In genomic region chr5:80998590-80998979, GRCh38 we compare ENCODE assay signal across 13 cellular contexts. TPM values are rescaled to one million over a fixed set of nuclear protein-coding genes. Genes with fewer than 3 reads are reported as not detected.
DNase-seq lines count a peak whose midpoint lies in the region; ATAC-seq and TF ChIP-seq lines count a peak whose summit lies in the region.
"Had no signal": no experiment of that assay in that cellular context is flagged by ENCODE, and none has a peak within 500 bp of the region (broad histone marks: within the 10 kb centered on the region; RNA-seq: fewer than 3 reads in every experiment).

No MANE protein-coding gene starts in this region.

- POLR2A ChIA-PET in activated CD8-positive, alpha-beta T cell treated with anti-CD3 and anti-CD28 coated beads for 36 hours (lab: Charles Lee) = interaction anchor here (1.6 to 1.9 kb wide), 2 partner anchors 9 to 12 kb away, joined by 5 to 11 read pairs; no protein-coding TSS in a partner anchor

- no peaks in the 10 kb centered on the region for H3K9me3 Mint-ChIP-seq in activated CD8-positive, alpha-beta T cell treated with anti-CD3 and anti-CD28 coated beads for 36 hours
- H3K9me3 Mint-ChIP-seq in central memory CD8-positive, alpha-beta T cell = no peaks in the 10 kb centered on the region
- no peaks in the 10 kb centered on the region for H3K9me3 Mint-ChIP-seq in stimulated activated effector memory CD8-positive, alpha-beta T cell treated with anti-CD3 and anti-CD28 coated beads, Interleukin-12 subunit alpha, Interleukin-12 subunit beta, amount 100 ng/mL, for 72 hours

- CTCF ChIA-PET in activated CD8-positive, alpha-beta T cell treated with anti-CD3 and anti-CD28 coated beads for 36 hours (lab: Charles Lee) = interaction anchor here (1.0 to 2.4 kb wide), 2 partner anchors 9 to 11 kb away, joined by 4 to 6 read pairs; no protein-coding TSS in a partner anchor

- H3K4me3 ChIP-seq in Loucy (ENCODE audit: low read length, poor library complexity, severe bottlenecking) = no peak overlapping the region
- H3K4me3 ChIP-seq: spleen, vagina had no signal

- no peaks in the 10 kb centered on the region for H3K36me3 ChIP-seq in Loucy (ENCODE audit: insufficient read depth, low read length)
- H3K36me3 ChIP-seq: spleen, vagina had no signal

- H3K4me3 Mint-ChIP-seq in activated CD8-positive, alpha-beta T cell treated with anti-CD3 and anti-CD28 coated beads for 36 hours = peak overlapping the region; percentile 75
- peak overlapping the region; percentile 38 for H3K4me3 Mint-ChIP-seq in central memory CD8-positive, alpha-beta T cell
- H3K4me3 Mint-ChIP-seq in stimulated activated effector memory CD8-positive, alpha-beta T cell treated with anti-CD3 and anti-CD28 coated beads, Interleukin-12 subunit alpha, Interleukin-12 subunit beta, amount 100 ng/mL, for 72 hours = peak overlapping the region; percentile 26

- no peak overlapping the region for H3K9ac ChIP-seq in Loucy (ENCODE audit: low read depth, low read length, poor library complexity, severe bottlenecking)
- H3K9ac ChIP-seq: SK-N-SH had no signal

- H3K4me1 Mint-ChIP-seq in activated CD8-positive, alpha-beta T cell treated with anti-CD3 and anti-CD28 coated beads for 36 hours (ENCODE audit: low read depth) = peaks cover 71% of the 10 kb centered on the region
- peaks cover 30% of the 10 kb centered on the region for H3K4me1 Mint-ChIP-seq in central memory CD8-positive, alpha-beta T cell
- H3K4me1 Mint-ChIP-seq in stimulated activated effector memory CD8-positive, alpha-beta T cell treated with anti-CD3 and anti-CD28 coated beads, Interleukin-12 subunit alpha, Interleukin-12 subunit beta, amount 100 ng/mL, for 72 hours = peaks cover 31% of the 10 kb centered on the region

- H3K79me2 ChIP-seq in Loucy (ENCODE audit: insufficient read depth, low read length) = no peaks in the 10 kb centered on the region

- H3K36me3 Mint-ChIP-seq in activated CD8-positive, alpha-beta T cell treated with anti-CD3 and anti-CD28 coated beads for 36 hours (ENCODE audit: low read depth) = peaks cover 8% of the 10 kb centered on the region
- no peaks in the 10 kb centered on the region for H3K36me3 Mint-ChIP-seq in central memory CD8-positive, alpha-beta T cell (ENCODE audit: insufficient read depth)
- H3K36me3 Mint-ChIP-seq in stimulated activated effector memory CD8-positive, alpha-beta T cell treated with anti-CD3 and anti-CD28 coated beads, Interleukin-12 subunit alpha, Interleukin-12 subunit beta, amount 100 ng/mL, for 72 hours = no peaks in the 10 kb centered on the region

- intact Hi-C loops in activated CD8-positive, alpha-beta T cell treated with anti-CD3 and anti-CD28 coated beads for 36 hours (cut with micrococcal nuclease) = no loop called here
- intact Hi-C loops in left ventricle myocardium superior (cut with micrococcal nuclease) = no loop called here

- no peak overlapping the region for H3K4me2 ChIP-seq in Loucy (ENCODE audit: low read depth, low read length, poor library complexity, severe bottlenecking)
- H3K4me2 ChIP-seq: SK-N-SH had no signal

- H3K9me2 ChIP-seq in Loucy (replicated peaks; ENCODE audit: low read depth, low read length) = no peaks in the 10 kb centered on the region
- H3K9me2 ChIP-seq: SK-N-SH had no signal

- ATAC-seq in activated CD8-positive, alpha-beta T cell treated with anti-CD3 and anti-CD28 coated beads for 36 hours = peak; percentile 82
- ATAC-seq in central memory CD8-positive, alpha-beta T cell (replicated peaks; ENCODE audit: extremely low read depth, poor library complexity, severe bottlenecking) = no peak
- ATAC-seq in stimulated activated effector memory CD8-positive, alpha-beta T cell treated with anti-CD3 and anti-CD28 coated beads, Interleukin-12 subunit alpha, Interleukin-12 subunit beta, amount 100 ng/mL, for 72 hours = no peak
- ATAC-seq in HG03378 (IDR thresholded peaks at IDR 0.05; ENCODE audit: unreplicated experiment) = no peak
- ATAC-seq in left ventricle myocardium superior = no peak

- no peaks in the 10 kb centered on the region for H4K20me1 ChIP-seq in Loucy (ENCODE audit: insufficient read depth, low read length, poor library complexity, severe bottlenecking)

- TF ChIP-seq CTCF in Loucy (conservative IDR thresholded peaks at IDR 0.05; ENCODE audit: low read length) = no peak
- no peak for TF ChIP-seq CTCF in activated CD8-positive, alpha-beta T cell treated with anti-CD3 and anti-CD28 coated beads for 36 hours (IDR thresholded peaks at IDR 0.05)

- H3K27me3 ChIP-seq in Loucy (ENCODE audit: insufficient read depth, low read length, poor library complexity, severe bottlenecking) = no peaks in the 10 kb centered on the region
- H3K27me3 ChIP-seq: spleen, vagina had no signal

- no peaks in the 10 kb centered on the region for H3K9me3 ChIP-seq in Loucy (ENCODE audit: insufficient read depth, low read depth, low read length)
- H3K9me3 ChIP-seq: SK-N-SH, spleen, vagina had no signal

- peak overlapping the region; percentile 98 for H3K27ac Mint-ChIP-seq in activated CD8-positive, alpha-beta T cell treated with anti-CD3 and anti-CD28 coated beads for 36 hours
- H3K27ac Mint-ChIP-seq in central memory CD8-positive, alpha-beta T cell (ENCODE audit: low read depth) = peak overlapping the region; percentile 29
- peak overlapping the region; percentile 23 for H3K27ac Mint-ChIP-seq in stimulated activated effector memory CD8-positive, alpha-beta T cell treated with anti-CD3 and anti-CD28 coated beads, Interleukin-12 subunit alpha, Interleukin-12 subunit beta, amount 100 ng/mL, for 72 hours

- no peaks in the 10 kb centered on the region for H3F3A ChIP-seq in Loucy (ENCODE audit: low read depth)

- peak; percentile 83 for DNase-seq in activated CD8-positive, alpha-beta T cell treated with anti-CD3 and anti-CD28 coated beads for 36 hours
- no peak for DNase-seq in central memory CD8-positive, alpha-beta T cell (ENCODE audit: low spot score in 2 of 2)
- DNase-seq in stimulated activated effector memory CD8-positive, alpha-beta T cell treated with anti-CD3 and anti-CD28 coated beads, Interleukin-12 subunit alpha, Interleukin-12 subunit beta, amount 100 ng/mL, for 72 hours (ENCODE audit: low spot score in 2 of 2) = no peak
- DNase-seq in left ventricle myocardium superior (no peak), NCI-H128 (lab: John Stamatoyannopoulos, UW; ENCODE audit: unreplicated experiment) (no peak)
- DNase-seq: activated gamma-delta T cell treated with Interleukin-2 at 50 U/mL for 16 hours, NCI-H2171 treated with DMSO at 0.1 percent for 48 hours, SK-N-SH, spleen, WERI-Rb-1 had no signal

- peaks cover 9% of the 10 kb centered on the region for H3K4me1 ChIP-seq in Loucy (ENCODE audit: insufficient read depth, low read length, poor library complexity, severe bottlenecking)
- H3K4me1 ChIP-seq: vagina had no signal

- H3K27me3 Mint-ChIP-seq in activated CD8-positive, alpha-beta T cell treated with anti-CD3 and anti-CD28 coated beads for 36 hours = no peaks in the 10 kb centered on the region
- no peaks in the 10 kb centered on the region for H3K27me3 Mint-ChIP-seq in central memory CD8-positive, alpha-beta T cell

- peak overlapping the region; percentile 41; the same call in 1 of the 2 replicates for H2AFZ ChIP-seq in Loucy (ENCODE audit: low read length)

RNA-seq across cellular contexts. Expression of gene RASGRF2, which starts 38.4 kb away (rescaled TPM):
- 10 to 100 TPM; 14.9 to 15.8 TPM for total RNA-seq in activated CD8-positive, alpha-beta T cell treated with anti-CD3 and anti-CD28 coated beads for 36 hours
- total RNA-seq in left ventricle myocardium superior = 6.5 TPM

Comparison
In these comparisons a context has a peak if more than half of its experiments do, and no peak if none do; other contexts are left out.
1. H3K27ac Mint-ChIP-seq: peak in every context shown above with its lines; median percentile 98 in activated CD8-positive, alpha-beta T cell treated with anti-CD3 and anti-CD28 coated beads for 36 hours; 29 in central memory CD8-positive, alpha-beta T cell; 23 in stimulated activated effector memory CD8-positive, alpha-beta T cell treated with anti-CD3 and anti-CD28 coated beads, Interleukin-12 subunit alpha, Interleukin-12 subunit beta, amount 100 ng/mL, for 72 hours.